12 cellular contexts compared by ENCODE assay signal in the genomic region with DNA sequence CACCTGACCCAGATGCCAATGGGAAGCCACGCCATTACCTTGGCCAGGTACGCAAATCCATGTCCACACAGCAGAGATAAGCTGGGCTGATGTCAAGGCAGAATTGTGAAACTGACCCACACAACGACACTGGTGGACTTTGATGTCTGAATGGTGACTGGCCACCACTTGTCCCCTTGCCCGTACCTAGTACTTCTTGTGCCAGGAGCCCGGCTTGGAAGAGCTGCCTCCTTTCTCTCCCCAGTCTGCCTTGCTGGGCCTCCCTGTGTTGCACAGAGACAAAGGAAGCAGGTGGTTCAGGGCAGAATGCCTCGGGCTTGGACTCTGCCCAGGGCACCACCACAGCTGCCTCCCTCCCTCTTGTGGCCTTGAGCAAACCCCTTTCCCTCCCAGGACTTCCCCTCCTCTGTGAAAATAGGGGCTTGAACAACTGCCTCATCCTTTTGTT. TPM values are rescaled to one million over a fixed set of nuclear protein-coding genes. Genes with fewer than 3 reads are reported as not detected.
DNase-seq lines count a peak whose midpoint lies in the region; ATAC-seq and TF ChIP-seq lines count a peak whose summit lies in the region.
"Had no signal": no experiment of that assay in that cellular context is flagged by ENCODE, and none has a peak within 500 bp of the region (broad histone marks: within the 10 kb centered on the region; RNA-seq: fewer than 3 reads in every experiment).

No MANE protein-coding gene starts in this region.

- peaks cover 1% of the 10 kb centered on the region for H3K23me2 ChIP-seq in H9 (ENCODE audit: insufficient read length, low read depth, low read length, poor library complexity, severe bottlenecking)

- H2BK120ac ChIP-seq in H9 (ENCODE audit: low read depth, low read length, poor library complexity, severe bottlenecking) = no peak overlapping the region

- no peak overlapping the region for H2BK15ac ChIP-seq in H9 (ENCODE audit: low read depth, low read length)

- H3K4ac ChIP-seq in H9 (ENCODE audit: low read depth, low read length) = no peak overlapping the region

- no peak overlapping the region for H4K5ac ChIP-seq in H9 (ENCODE audit: insufficient read length, low read depth, low read length)

- no peak overlapping the region for H3K56ac ChIP-seq in H9 (ENCODE audit: insufficient read length, low read depth, low read length)

- intact Hi-C loops in OCI-LY7 (cut with micrococcal nuclease; ENCODE audit: unreplicated experiment) = no loop called here

- peaks cover 3% of the 10 kb centered on the region for H3K79me1 ChIP-seq in H9 (ENCODE audit: insufficient read depth, low read depth, low read length, poor library complexity, severe bottlenecking)

- H3K4me3 ChIP-seq in OCI-LY7 (ENCODE audit: low read depth, low read length, poor library complexity, severe bottlenecking) = no peak overlapping the region

- H4K20me1 ChIP-seq in H9 (ENCODE audit: control insufficient read depth, insufficient read depth, insufficient read length) = no peaks in the 10 kb centered on the region
- no peaks in the 10 kb centered on the region; the same call in 1 of the 2 replicates for H4K20me1 ChIP-seq in OCI-LY7 (ENCODE audit: insufficient read depth, low read length)

- peak; percentile 41 for DNase-seq in COR-L47 (lab: John Stamatoyannopoulos, UW)
- DNase-seq in NCI-H2029 treated with DMSO at 0.1 percent for 48 hours (lab: John Stamatoyannopoulos, UW) = peak; percentile 79
- peak; percentile 37 to 50 for DNase-seq in dermis microvascular lymphatic vessel endothelial cell (ENCODE audit: low read depth in 2 of 2)
- DNase-seq in H9 = no peak
- DNase-seq in OCI-LY7 (ENCODE audit: low spot score) = no peak
- DNase-seq: NCI-H446 treated with DMSO at 0.1 percent for 48 hours, right cardiac atrium had no signal

- no peak overlapping the region for H2BK12ac ChIP-seq in H9 (ENCODE audit: insufficient read length, low read depth, low read length)

- H3K27me3 ChIP-seq in H9 (ENCODE audit: insufficient read depth, low read length) = no peaks in the 10 kb centered on the region

- no peak overlapping the region for H3K9ac ChIP-seq in H9 (ENCODE audit: extremely low read depth, insufficient read length, low read length)

- CTCF ChIA-PET in OCI-LY7 (lab: Charles Lee; ENCODE audit: unreplicated experiment) = no interaction called here

- H3K9me3 Mint-ChIP-seq in nephron (no peaks in the 10 kb centered on the region), H9 (no peaks in the 10 kb centered on the region)

- H3K4me2 ChIP-seq in H9 (ENCODE audit: insufficient read depth, insufficient read length, low read length) (no peak overlapping the region), OCI-LY7 (ENCODE audit: low read length) (no peak overlapping the region)

- H3K18ac ChIP-seq in H9 (ENCODE audit: insufficient read length, low read depth, low read length) = no peak overlapping the region

- H3K27ac ChIP-seq in H9 (ENCODE audit: insufficient read length, low read depth, low read length) (no peak overlapping the region), OCI-LY7 (ENCODE audit: low read depth, low read length, poor library complexity, severe bottlenecking) (no peak overlapping the region)

- H3K4me3 Mint-ChIP-seq in nephron = peak overlapping the region in 2 of 3 experiments; percentile 34 to 52
- no peak overlapping the region for H3K4me3 Mint-ChIP-seq in H9

- H4K91ac ChIP-seq in H9 (ENCODE audit: insufficient read length, low read depth, low read length) = no peak overlapping the region

- H3K4me1 Mint-ChIP-seq in nephron (peaks cover 66% of the 10 kb centered on the region), H9 (peaks cover 26 to 39% of the 10 kb centered on the region in 2 experiments)

- no peak overlapping the region for H2AK5ac ChIP-seq in H9 (ENCODE audit: insufficient read length, low read length)

- no peak overlapping the region for H2AFZ ChIP-seq in H9 (ENCODE audit: low read length)
- no peak overlapping the region for H2AFZ ChIP-seq in OCI-LY7 (ENCODE audit: low read length)

- no peak overlapping the region for H4K8ac ChIP-seq in H9 (replicated peaks; ENCODE audit: insufficient read length, low read depth, low read length)

- H3K79me2 ChIP-seq in H9 (ENCODE audit: insufficient read depth, low read length) (peaks cover 4% of the 10 kb centered on the region; the same call in 1 of the 2 replicates), OCI-LY7 (ENCODE audit: insufficient read depth, low read depth, low read length) (no peaks in the 10 kb centered on the region)

- no peaks in the 10 kb centered on the region for H3K27me3 Mint-ChIP-seq in nephron (ENCODE audit: low read depth)
- no peaks in the 10 kb centered on the region for H3K27me3 Mint-ChIP-seq in H9 (ENCODE audit: low read depth)

- no peak overlapping the region for H3K23ac ChIP-seq in H9 (ENCODE audit: insufficient read length, low read depth, low read length)

- no peak overlapping the region for H3T11ph ChIP-seq in H9 (ENCODE audit: low read length)

- H2BK20ac ChIP-seq in H9 (ENCODE audit: low read depth, low read length, poor library complexity, severe bottlenecking) = no peak overlapping the region

- H3K4me1 ChIP-seq in H9 (ENCODE audit: insufficient read depth, low read length) (peaks cover 2% of the 10 kb centered on the region; the same call in 1 of the 2 replicates), OCI-LY7 (ENCODE audit: insufficient read depth, low read length, poor library complexity, severe bottlenecking) (peaks cover 6% of the 10 kb centered on the region)

- ATAC-seq in esophagus mucosa (no peak), HG03025 (IDR thresholded peaks at IDR 0.05; ENCODE audit: low FRiP score, unreplicated experiment) (no peak)
- ATAC-seq: right cardiac atrium had no signal

- peaks cover 33% of the 10 kb centered on the region for H3K36me3 Mint-ChIP-seq in nephron (ENCODE audit: low read depth)
- H3K36me3 Mint-ChIP-seq in H9 (ENCODE audit: insufficient read depth in 1 of 3, low read depth in 3 of 3) = peaks cover 28 to 66% (median 63%) of the 10 kb centered on the region in 3 experiments; a peak in 6 of 7 replicates

- BruUV-seq in OCI-LY7 (replicated peaks; lab: Mats Ljungman, UMichigan) = no TSS peak

- H3K36me3 ChIP-seq in OCI-LY7 (ENCODE audit: insufficient read depth, low read length) = peaks cover 82% of the 10 kb centered on the region

- WGBS in H9 (ENCODE audit: extremely low coverage, insufficient read length, low lambda C conversion rate) = no CpG with 5 or more reads among the region's 6 CpGs

- H3K27ac Mint-ChIP-seq in nephron (peak overlapping the region; percentile 61 to 87 (median 86)), H9 (no peak overlapping the region)

- H3K14ac ChIP-seq in H9 (ENCODE audit: insufficient read depth, low read length) = no peak overlapping the region

- TF ChIP-seq CTCF in nephron (IDR thresholded peaks at IDR 0.05; ENCODE audit: unreplicated experiment in 3 of 3) (no peak), H9 (conservative IDR thresholded peaks at IDR 0.05) (no peak), OCI-LY7 (conservative IDR thresholded peaks at IDR 0.05; ENCODE audit: low read length) (no peak)

- no peak overlapping the region for H2BK5ac ChIP-seq in H9 (ENCODE audit: insufficient read length, low read length)

- H3K9me3 ChIP-seq in H9 (ENCODE audit: control insufficient read depth, low read depth, low read length) (no peaks in the 10 kb centered on the region), OCI-LY7 (ENCODE audit: low read length) (no peaks in the 10 kb centered on the region)
- H3K9me3 ChIP-seq: Caco-2 had no signal

- H3K9me2 ChIP-seq in OCI-LY7 (ENCODE audit: insufficient read depth, low read length) = no peaks in the 10 kb centered on the region

- POLR2A ChIA-PET in OCI-LY7 (lab: Charles Lee) = no interaction called here

RNA-seq across cellular contexts. Expression of gene PTGES2, which starts 23.3 kb away (rescaled TPM):
- total RNA-seq in dermis microvascular lymphatic vessel endothelial cell = 67.3 and 73.2 TPM in 2 replicates
- total RNA-seq in H9 (2021) = 60.4 and 63.9 TPM in 2 replicates
- 52.0 TPM for total RNA-seq in esophagus mucosa
- 67.4 and 68.1 TPM in 2 replicates for total RNA-seq in OCI-LY7 (2014; rRNA removed; shearing (Covaris generic))
- total RNA-seq in OCI-LY7 (2022) = 59.2 and 76.3 TPM in 2 replicates

RNA-seq across cellular contexts. Expression of gene SLC25A25, which starts 36.2 kb away (rescaled TPM):
- total RNA-seq in dermis microvascular lymphatic vessel endothelial cell (25.8 and 45.6 TPM in 2 replicates), H9 (2021) (16.0 and 16.9 TPM in 2 replicates), esophagus mucosa (15.2 TPM), OCI-LY7 (2022) (17.6 and 20.2 TPM in 2 replicates)
- total RNA-seq in OCI-LY7 (2014; rRNA removed; shearing (Covaris generic)) = 21.4 and 23.7 TPM in 2 replicates

RNA-seq across cellular contexts. Expression of gene NAIF1, which starts 37.1 kb away (rescaled TPM):
- total RNA-seq in dermis microvascular lymphatic vessel endothelial cell = 9.1 and 10.2 TPM in 2 replicates
- 6.3 TPM in 2 replicates for total RNA-seq in H9 (2021)
- 7.1 TPM for total RNA-seq in esophagus mucosa
- 8.6 TPM in 2 replicates for total RNA-seq in OCI-LY7 (2014; rRNA removed; shearing (Covaris generic))
- total RNA-seq in OCI-LY7 (2022) = 14.8 and 14.9 TPM in 2 replicates

RNA-seq across cellular contexts. Expression of gene LCN2, which starts 45.1 kb away (rescaled TPM):
- total RNA-seq in dermis microvascular lymphatic vessel endothelial cell (not detected in 2 replicates), H9 (2021) (not detected in 2 replicates), esophagus mucosa (525 TPM), OCI-LY7 (2022) (not detected in 2 replicates)
- not detected in 2 replicates for total RNA-seq in OCI-LY7 (2014; rRNA removed; shearing (Covaris generic))
- total RNA-seq: astrocyte, Caco-2, right cardiac atrium had no signal

RNA-seq across cellular contexts. Expression of gene BBLN, which starts 55.9 kb away (rescaled TPM):
- 26.3 and 62.5 TPM in 2 replicates for total RNA-seq in dermis microvascular lymphatic vessel endothelial cell
- 72.5 and 74.9 TPM in 2 replicates for total RNA-seq in H9 (2021)
- 56.1 TPM for total RNA-seq in esophagus mucosa
- total RNA-seq in OCI-LY7 (2014; rRNA removed; shearing (Covaris generic)) = 82.0 and 104 TPM in 2 replicates
- 66.9 and 67.5 TPM in 2 replicates for total RNA-seq in OCI-LY7 (2022)

Comparison
In these comparisons a context has a peak if more than half of its experiments do, and no peak if none do; other contexts are left out.
1. DNase-seq: peak in COR-L47 (single experiment), NCI-H2029 treated with DMSO at 0.1 percent for 48 hours (single experiment) and dermis microvascular lymphatic vessel endothelial cell (2 of 2); none in H9 (single experiment) and OCI-LY7 (single experiment).
2. H3K27ac Mint-ChIP-seq: peak in nephron (3 of 3); none in H9 (0 of 3).
3. H3K4me3 Mint-ChIP-seq: peak in nephron (2 of 3); none in H9 (0 of 2).